ENCODE assay signal across 18 cellular contexts in the genomic region with DNA sequence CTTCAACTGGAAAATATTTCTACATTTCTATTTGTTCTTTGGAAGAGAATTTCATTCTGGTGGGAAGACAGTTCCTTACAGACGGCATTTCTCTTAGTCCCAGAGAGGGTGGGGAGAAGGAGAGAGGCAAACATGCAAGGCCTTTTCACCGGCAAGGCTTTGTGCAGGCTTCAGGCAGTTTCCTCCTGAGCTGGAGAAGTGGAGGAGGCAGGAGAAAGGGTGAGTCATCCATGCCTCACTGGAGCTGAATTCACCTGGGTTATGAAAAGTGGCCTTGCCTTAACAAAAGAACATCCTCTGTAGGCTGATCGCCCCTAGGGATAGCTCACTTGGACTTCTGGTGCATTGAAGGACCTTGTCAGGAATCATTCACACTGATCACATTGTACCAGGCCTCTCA.
"Had no signal": no experiment of that assay in that cellular context is flagged by ENCODE, and none has a peak within 500 bp of the region (broad histone marks: within the 10 kb centered on the region; RNA-seq: fewer than 3 reads in every experiment).

No MANE protein-coding gene starts in this region.

- H3K36me3 ChIP-seq: heart right ventricle, left ventricle myocardium inferior, pancreas, stomach, thoracic aorta had no signal

- H3K27me3 ChIP-seq: foreskin keratinocyte, heart right ventricle, pancreas, stomach had no signal

- DNase-seq: activated CD4-positive, alpha-beta T cell treated with anti-CD3 and anti-CD28 coated beads for 1 hour; activated CD4-positive, alpha-beta T cell treated with anti-CD3 and anti-CD28 coated beads, Interleukin-2, amount 50 U/mL, for 48 hours; activated CD8-positive, alpha-beta memory T cell treated with anti-CD3 and anti-CD28 coated beads, Interleukin-2, amount 10 ng/mL, durations not matched to agents 7 days and 5 days; activated effector memory CD4-positive, alpha-beta T cell treated with Interleukin-2 at 50 U/mL for 16 hours; activated naive CD8-positive, alpha-beta T cell treated with anti-CD3 and anti-CD28 coated beads for 36 hours; activated T-cell treated with anti-CD3 and anti-CD28 coated beads, Interleukin-2, amount 50 U/mL, for 24 hours; anterior cingulate cortex; heart right ventricle; left ventricle myocardium inferior; nephron progenitor cell; pancreas; stimulated activated CD4-positive, alpha-beta T cell treated with anti-CD3 and anti-CD28 coated beads, Interleukin-4, amount 100 ng/mL, for 4 hours; stomach had no signal

- ATAC-seq: activated CD8-positive, alpha-beta memory T cell treated with anti-CD3 and anti-CD28 coated beads, Interleukin-2, amount 10 ng/mL, durations not matched to agents 7 days and 5 days; foreskin keratinocyte; heart right ventricle; pancreas had no signal

- FAIRE-seq: endometrium, keratinocyte, pancreas had no signal

- H3K4me3 ChIP-seq: heart right ventricle, left ventricle myocardium inferior, pancreas, skin epidermis, stomach, thoracic aorta had no signal
